8 cellular contexts compared by ENCODE assay signal in genomic region chr11:47523491-47524199, GRCh38. TPM values are rescaled to one million over a fixed set of nuclear protein-coding genes. Genes with fewer than 3 reads are reported as not detected.
DNase-seq lines count a peak whose midpoint lies in the region; ATAC-seq and TF ChIP-seq lines count a peak whose summit lies in the region.

No MANE protein-coding gene starts in this region.

- ATAC-seq in HG02798 (IDR thresholded peaks at IDR 0.05; ENCODE audit: poor library complexity, unreplicated experiment) (peak; percentile 59), SK-N-SH treated with all-trans-retinoic acid at 6 μM for 48 hours (peak; percentile 85), GM21526 (IDR thresholded peaks at IDR 0.05; ENCODE audit: low FRiP score, unreplicated experiment) (no peak)
- ATAC-seq in stimulated activated naive CD8-positive, alpha-beta T cell treated with anti-CD3 and anti-CD28 coated beads, Interleukin-15, Interleukin-2, amounts not matched to agents 100 U/mL and 50 U/mL, for 24 hours = peak; percentile 71

- peak; percentile 69 for DNase-seq in G401 (ENCODE audit: low spot score)
- peak; percentile 41 for DNase-seq in cerebellum (ENCODE audit: low spot score)
- peak; percentile 58 for DNase-seq in left kidney (ENCODE audit: low read depth, low spot score)
- DNase-seq in stimulated activated naive CD8-positive, alpha-beta T cell treated with anti-CD3 and anti-CD28 coated beads, Interleukin-15, Interleukin-2, amounts not matched to agents 100 U/mL and 50 U/mL, for 24 hours = peak; percentile 31
- DNase-seq in germinal center (ENCODE audit: low spot score) = no peak

- in situ Hi-C loops in G401 (cut with HindIII; ENCODE audit: low sequenced_read_pairs) = no loop called here

TF ChIP-seq in SK-N-SH treated with all-trans-retinoic acid at 6 μM for 48 hours, 23 proteins besides CTCF, POLR2A, EP300 and RAD21:
- TF ChIP-seq ZNF565 (CRISPR knock-in tag; conservative IDR thresholded peaks at IDR 0.05; ENCODE audit: low read depth) = no peak
- no peak for TF ChIP-seq CSDC2 (CRISPR knock-in tag; IDR thresholded peaks at IDR 0.05)
- no peak for TF ChIP-seq ZNF8 (CRISPR knock-in tag; IDR thresholded peaks at IDR 0.05)
- no peak for TF ChIP-seq CREB5 (CRISPR knock-in tag; IDR thresholded peaks at IDR 0.05; ENCODE audit: low read depth)
- no peak for TF ChIP-seq POU6F1 (CRISPR knock-in tag; IDR thresholded peaks at IDR 0.05; ENCODE audit: borderline replicate concordance, low read depth)
- no peak for TF ChIP-seq GLIS3 (CRISPR knock-in tag; IDR thresholded peaks at IDR 0.05)
- TF ChIP-seq ZNF70 (CRISPR knock-in tag; IDR thresholded peaks at IDR 0.05) = no peak
- TF ChIP-seq TCF4 (CRISPR knock-in tag; IDR thresholded peaks at IDR 0.05; ENCODE audit: borderline replicate concordance) = no peak
- no peak for TF ChIP-seq TSHZ2 (CRISPR knock-in tag; IDR thresholded peaks at IDR 0.05)
- TF ChIP-seq SNAI2 (CRISPR knock-in tag; IDR thresholded peaks at IDR 0.05) = no peak
- TF ChIP-seq, protein P1, sequence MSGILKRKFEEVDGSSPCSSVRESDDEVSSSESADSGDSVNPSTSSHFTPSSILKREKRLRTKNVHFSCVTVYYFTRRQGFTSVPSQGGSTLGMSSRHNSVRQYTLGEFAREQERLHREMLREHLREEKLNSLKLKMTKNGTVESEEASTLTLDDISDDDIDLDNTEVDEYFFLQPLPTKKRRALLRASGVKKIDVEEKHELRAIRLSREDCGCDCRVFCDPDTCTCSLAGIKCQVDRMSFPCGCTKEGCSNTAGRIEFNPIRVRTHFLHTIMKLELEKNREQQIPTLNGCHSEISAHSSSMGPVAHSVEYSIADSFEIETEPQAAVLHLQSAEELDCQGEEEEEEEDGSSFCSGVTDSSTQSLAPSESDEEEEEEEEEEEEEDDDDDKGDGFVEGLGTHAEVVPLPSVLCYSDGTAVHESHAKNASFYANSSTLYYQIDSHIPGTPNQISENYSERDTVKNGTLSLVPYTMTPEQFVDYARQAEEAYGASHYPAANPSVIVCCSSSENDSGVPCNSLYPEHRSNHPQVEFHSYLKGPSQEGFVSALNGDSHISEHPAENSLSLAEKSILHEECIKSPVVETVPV (CRISPR knock-in tag; IDR thresholded peaks at IDR 0.05) = no peak
- TF ChIP-seq ARNTL (CRISPR knock-in tag; IDR thresholded peaks at IDR 0.05; ENCODE audit: borderline replicate concordance, low read depth) = no peak
- no peak for TF ChIP-seq ZFP3 (CRISPR knock-in tag; IDR thresholded peaks at IDR 0.05)
- no peak for TF ChIP-seq ZC3H10 (CRISPR knock-in tag; IDR thresholded peaks at IDR 0.05)
- TF ChIP-seq BACH2 (CRISPR knock-in tag; IDR thresholded peaks at IDR 0.05; ENCODE audit: borderline replicate concordance) = no peak

RNA-seq across cellular contexts. Expression of gene CELF1, which starts 29.3 kb away (rescaled TPM):
- 58.7 and 94.4 TPM in 2 replicates for total RNA-seq in G401 (2014; rRNA removed; shearing (Covaris generic))
- total RNA-seq in cerebellum = 275 TPM

RNA-seq across cellular contexts. Expression of gene PTPMT1, which starts 41.8 kb away (rescaled TPM):
- 103 and 127 TPM in 2 replicates for total RNA-seq in G401 (2014; rRNA removed; shearing (Covaris generic))
- 19.7 TPM for total RNA-seq in cerebellum

RNA-seq across cellular contexts. Expression of gene KBTBD4, which starts 55.1 kb away (rescaled TPM):
- total RNA-seq in G401 (2014; rRNA removed; shearing (Covaris generic)) = 32.7 and 43.1 TPM in 2 replicates
- 24.4 TPM for total RNA-seq in cerebellum

RNA-seq across cellular contexts. Expression of gene NDUFS3, which starts 55.2 kb away (rescaled TPM):
- total RNA-seq in G401 (2014; rRNA removed; shearing (Covaris generic)) = 191 and 200 TPM in 2 replicates
- total RNA-seq in cerebellum = 34.6 TPM
